ENCODE assay signal across 8 cellular contexts in the genomic region with DNA sequence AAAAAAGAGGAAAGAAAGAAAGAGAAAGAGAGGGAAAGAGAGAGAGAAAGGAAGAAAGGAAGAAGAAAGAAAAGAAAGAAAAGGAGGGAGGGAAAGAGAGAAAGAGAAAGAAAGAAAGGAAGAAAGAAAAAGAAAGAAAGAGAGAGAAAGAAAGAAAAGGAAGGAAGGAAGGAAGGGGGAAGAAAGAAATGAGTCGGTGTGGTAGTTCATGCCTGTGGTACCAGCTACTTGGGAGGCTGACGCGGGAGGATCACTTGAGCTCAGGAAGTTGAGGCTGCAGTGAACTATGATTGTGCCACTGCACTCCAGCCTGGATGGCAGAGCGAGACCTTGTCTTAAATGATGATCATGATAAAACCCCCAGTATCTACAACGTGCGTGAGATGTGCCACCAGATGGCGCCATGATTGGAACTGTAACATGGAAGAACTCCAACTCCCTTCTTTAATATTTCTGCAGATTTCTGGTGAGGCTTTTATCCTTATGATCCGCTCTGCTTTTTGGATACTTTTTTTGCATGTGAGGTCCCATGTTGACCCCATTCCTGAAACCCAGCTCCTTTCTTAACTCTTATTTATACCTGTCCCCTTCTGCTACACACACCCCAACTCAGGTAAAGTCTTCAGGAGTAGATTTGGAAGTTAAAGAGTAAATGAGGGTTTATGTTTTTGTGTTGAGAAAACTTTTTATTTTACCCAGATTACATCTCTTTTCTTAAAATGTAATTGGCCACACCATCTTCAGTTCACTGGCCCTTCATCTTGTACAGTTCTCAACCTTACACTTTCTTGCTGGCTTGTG. TPM values are rescaled to one million over a fixed set of nuclear protein-coding genes. Genes with fewer than 3 reads are reported as not detected.
A peak's percentile ranks its signal among the peaks of the same experiment; 100 is the strongest.
DNase-seq lines count a peak whose midpoint lies in the region; ATAC-seq, FAIRE-seq and TF ChIP-seq lines count a peak whose summit lies in the region.

No MANE protein-coding gene starts in this region.

- TF ChIP-seq EP300 in K562 (IDR thresholded peaks at IDR 0.05; ENCODE audit: low read length) = no peak

- peak overlapping the region in 1 of 5 donors; percentile 8 for H3K4me3 Mint-ChIP-seq in immature natural killer cell

- H4K20me1 ChIP-seq in K562 (replicated peaks; ENCODE audit: control insufficient read depth, insufficient read depth, low read length) = no peaks in the 10 kb centered on the region

- peaks cover 3 to 8% (median 6%) of the 10 kb centered on the region in 3 donors for H3K27me3 Mint-ChIP-seq in immature natural killer cell (ENCODE audit: low read depth in 3 of 3)

- no TSS peak for BruUV-seq in K562 (replicated peaks; lab: Mats Ljungman, UMichigan)

- peak overlapping the region; percentile 53 for H3K4me2 ChIP-seq in K562 (ENCODE audit: insufficient read depth, low read length)

- peak; percentile 82 for ATAC-seq in K562
- ATAC-seq in GM19455 (IDR thresholded peaks at IDR 0.05; ENCODE audit: unreplicated experiment) = no peak

- H3K9me1 ChIP-seq in K562 (ENCODE audit: control insufficient read depth, insufficient read depth, low read length) = no peaks in the 10 kb centered on the region

- peaks cover 0 to 4% (median 0%) of the 10 kb centered on the region in 3 donors for H3K36me3 Mint-ChIP-seq in immature natural killer cell

- in situ Hi-C loops in K562 (cut with MboI) = no loop called here

- TF ChIP-seq CTCF in K562 (IDR thresholded peaks at IDR 0.05 in 2 of 3, conservative IDR thresholded peaks at IDR 0.05 in 1 of 3; ENCODE audit: insufficient read depth in 2 of 3, low read depth in 1 of 3, low read length in 3 of 3) = peak; percentile 50 to 66 (median 59); a peak in 5 of 6 replicates

- 8% methylated on average over 8 of the region's 8 CpGs for WGBS in K562 (ENCODE audit: insufficient coverage, low coverage, missing lambda C conversion rate)

- H3K4me1 ChIP-seq in K562 (replicated peaks in 1 of 2; ENCODE audit: control insufficient read depth in 2 of 2, insufficient read depth in 2 of 2, low read length in 2 of 2) = no peaks in the 10 kb centered on the region; a peak in 2 of 5 replicates

- no peak overlapping the region for H3K9ac ChIP-seq in K562 (ENCODE audit: insufficient read depth in 1 of 2, low read depth in 2 of 2, low read length in 2 of 2)

- no peaks in the 10 kb centered on the region for H3K9me3 ChIP-seq in K562 (replicated peaks; ENCODE audit: control insufficient read depth, insufficient read depth, low read depth, low read length)

- no peak for TF ChIP-seq POLR2A in K562 (conservative IDR thresholded peaks at IDR 0.05)

- TF ChIP-seq RAD21 in K562 (CRISPR knock-in tag; conservative IDR thresholded peaks at IDR 0.05 in 1 of 2, IDR thresholded peaks at IDR 0.05 in 1 of 2) = peak; percentile 60 to 72

- H3K27ac Mint-ChIP-seq in immature natural killer cell = no peak overlapping the region

- H3K27me3 ChIP-seq in K562 (ENCODE audit: control insufficient read depth in 2 of 2, insufficient read depth in 2 of 2, low read length in 2 of 2) = no peaks in the 10 kb centered on the region

- FAIRE-seq in TTC549 (lab: Jason Lieb, UNC) (peak; percentile 57), K562 (lab: Jason Lieb, UNC) (peak; percentile 88)

- H2AFZ ChIP-seq in K562 (ENCODE audit: low read depth, low read length) = peak overlapping the region; percentile 77

- H3K79me2 ChIP-seq in K562 (ENCODE audit: control insufficient read depth, insufficient read depth, low read length) = no peaks in the 10 kb centered on the region

- DNase-seq in AG08395 (ENCODE audit: low spot score) (peak; percentile 54), GM19240 (ENCODE audit: insufficient read length, low spot score) (peak; percentile 35), NCI-H2029 treated with DMSO at 0.1 percent for 48 hours (lab: John Stamatoyannopoulos, UW) (peak; percentile 25), K562 (ENCODE audit: extremely low read depth in 1 of 4, low spot score in 3 of 4) (peak; percentile 13 to 75 (median 26)), immature natural killer cell (peak; percentile 38 to 56 (median 50))
- DNase-seq in stimulated activated CD4-positive, alpha-beta T cell treated with anti-CD3 and anti-CD28 coated beads, Interleukin-15, amount 100 ng/mL, for 48 hours (ENCODE audit: low read depth in 2 of 2) = peak; percentile 43 to 58

- CTCF ChIA-PET in K562 (lab: Yijun Ruan, JAX; ENCODE audit: low intra/inter-chr PET ratio) = interaction anchor here (1.0 to 2.3 kb wide), 2 partner anchors 75 to 78 kb away, joined by 7 to 14 read pairs; no protein-coding TSS in a partner anchor

- no peaks in the 10 kb centered on the region for H3K9me3 Mint-ChIP-seq in immature natural killer cell

- H3K4me3 ChIP-seq in K562 = no peak overlapping the region

- H3K27ac ChIP-seq in K562 (ENCODE audit: extremely low read depth, low read depth, low read length) = no peak overlapping the region

- POLR2A ChIA-PET in K562 (lab: Yijun Ruan, JAX) = no interaction called here

- no peaks in the 10 kb centered on the region for H3K36me3 ChIP-seq in K562 (ENCODE audit: control insufficient read depth, insufficient read depth, low read length)

- intact Hi-C loops in K562 (cut with micrococcal nuclease) = loop anchor here (1.0 kb wide), 1 partner anchor 75 kb away; no protein-coding TSS in a partner anchor

- peaks cover 1 to 10% of the 10 kb centered on the region in 2 donors for H3K4me1 Mint-ChIP-seq in immature natural killer cell

TF ChIP-seq in K562, 482 proteins besides CTCF, POLR2A, EP300 and RAD21 (continues in another document):
- TF ChIP-seq ARHGAP35 (IDR thresholded peaks at IDR 0.05; ENCODE audit: partially characterized antibody) (peak; percentile 59), ETS2 (tag; IDR thresholded peaks at IDR 0.05; ENCODE audit: borderline replicate concordance, poor library complexity, severe bottlenecking) (no peak)

RNA-seq across cellular contexts. Expression of a gene that starts 25.6 kb away (rescaled TPM):
- total RNA-seq in K562 (2011; cell fraction: chromatin; rRNA removed; ENCODE audit: low replicate concordance) = not detected in 2 replicates
- total RNA-seq in K562 (2011; cell fraction: nucleolus; rRNA removed) = not detected in 2 replicates
- total RNA-seq in K562 (2011; cell fraction: nucleoplasm; rRNA removed) = not detected in 2 replicates
- total RNA-seq in K562 (2014; rRNA removed) (not detected in 2 replicates), K562 (2014; rRNA removed; fragmentation: Illumina TruSeq; extraction: Trizol) (not detected in 2 replicates), K562 (2015; rRNA removed; fragmentation: Illumina TruSeq; extraction: Trizol) (0.25 TPM in 1 of 2 replicates, not detected in the other), K562 (2021) (1.9 and 2.3 TPM in 2 replicates)
- polyA plus RNA-seq in K562 (2011; rRNA removed) (not detected in 2 replicates), K562 (2014; fragmentation: Illumina TruSeq; extraction: Trizol) (not detected in 2 replicates), K562 (2014; fragmentation: Nextera tagmentation; extraction: Ambion mirVana) (not detected), K562 (2014; rRNA removed) (not detected in 2 replicates), immature natural killer cell (not detected)
- not detected in 2 replicates for polyA plus RNA-seq in K562 (2011; cell fraction: cytosol; rRNA removed)
- polyA plus RNA-seq in K562 (2011; cell fraction: nucleus; rRNA removed) = not detected in 2 replicates
- polyA plus RNA-seq in K562 (2012) = 0.17 and 0.28 TPM in 2 replicates
- polyA minus RNA-seq in K562 (2011; rRNA and poly(A)+ RNA removed) = not detected in 2 replicates
- 0.76 TPM in 1 of 2 replicates, not detected in the other for polyA minus RNA-seq in K562 (2011; cell fraction: cytosol; rRNA and poly(A)+ RNA removed)
- polyA minus RNA-seq in K562 (2011; cell fraction: nucleus; rRNA and poly(A)+ RNA removed) = not detected in 2 replicates

RNA-seq across cellular contexts. Expression of a gene that starts 29.9 kb away (rescaled TPM):
- total RNA-seq in K562 (2011; cell fraction: chromatin; rRNA removed; ENCODE audit: low replicate concordance) = not detected in 2 replicates
- not detected in 2 replicates for total RNA-seq in K562 (2011; cell fraction: nucleolus; rRNA removed)
- not detected in 2 replicates for total RNA-seq in K562 (2011; cell fraction: nucleoplasm; rRNA removed)
- total RNA-seq in K562 (2014; rRNA removed) (not detected in 2 replicates), K562 (2014; rRNA removed; fragmentation: Illumina TruSeq; extraction: Trizol) (not detected in 2 replicates), K562 (2015; rRNA removed; fragmentation: Illumina TruSeq; extraction: Trizol) (not detected in 2 replicates), K562 (2021) (not detected in 2 replicates)
- polyA plus RNA-seq in K562 (2011; rRNA removed) (not detected in 2 replicates), K562 (2014; fragmentation: Illumina TruSeq; extraction: Trizol) (not detected in 2 replicates), K562 (2014; fragmentation: Nextera tagmentation; extraction: Ambion mirVana) (not detected), K562 (2014; rRNA removed) (not detected in 2 replicates), immature natural killer cell (not detected)
- polyA plus RNA-seq in K562 (2011; cell fraction: cytosol; rRNA removed) = not detected in 2 replicates
- polyA plus RNA-seq in K562 (2011; cell fraction: nucleus; rRNA removed) = not detected in 2 replicates
- not detected in 2 replicates for polyA plus RNA-seq in K562 (2012)
- not detected in 2 replicates for polyA minus RNA-seq in K562 (2011; rRNA and poly(A)+ RNA removed)
- polyA minus RNA-seq in K562 (2011; cell fraction: cytosol; rRNA and poly(A)+ RNA removed) = not detected in 2 replicates
- not detected in 2 replicates for polyA minus RNA-seq in K562 (2011; cell fraction: nucleus; rRNA and poly(A)+ RNA removed)

RNA-seq across cellular contexts. Expression of a gene that starts 56.8 kb away (rescaled TPM):
- not detected in 2 replicates for total RNA-seq in K562 (2011; cell fraction: chromatin; rRNA removed; ENCODE audit: low replicate concordance)
- total RNA-seq in K562 (2011; cell fraction: nucleolus; rRNA removed) = not detected in 2 replicates
- total RNA-seq in K562 (2011; cell fraction: nucleoplasm; rRNA removed) = not detected in 2 replicates
- total RNA-seq in K562 (2014; rRNA removed) (not detected in 2 replicates), K562 (2014; rRNA removed; fragmentation: Illumina TruSeq; extraction: Trizol) (0.22 TPM in 1 of 2 replicates, not detected in the other), K562 (2015; rRNA removed; fragmentation: Illumina TruSeq; extraction: Trizol) (not detected in 2 replicates), K562 (2021) (not detected in 2 replicates)
- polyA plus RNA-seq in K562 (2011; rRNA removed) (not detected in 2 replicates), K562 (2014; fragmentation: Illumina TruSeq; extraction: Trizol) (0.16 TPM in 1 of 2 replicates, not detected in the other), K562 (2014; fragmentation: Nextera tagmentation; extraction: Ambion mirVana) (under 1 TPM in 1 of 2 experiments, not detected in 1; 0.29 TPM), K562 (2014; rRNA removed) (not detected in 2 replicates), immature natural killer cell (not detected)
- polyA plus RNA-seq in K562 (2011; cell fraction: cytosol; rRNA removed) = not detected in 2 replicates
- polyA plus RNA-seq in K562 (2011; cell fraction: nucleus; rRNA removed) = not detected in 2 replicates
- not detected in 2 replicates for polyA plus RNA-seq in K562 (2012)
- not detected in 2 replicates for polyA minus RNA-seq in K562 (2011; rRNA and poly(A)+ RNA removed)
- not detected in 2 replicates for polyA minus RNA-seq in K562 (2011; cell fraction: cytosol; rRNA and poly(A)+ RNA removed)
- not detected in 2 replicates for polyA minus RNA-seq in K562 (2011; cell fraction: nucleus; rRNA and poly(A)+ RNA removed)
